13 cellular contexts compared by ENCODE assay signal in the genomic region with DNA sequence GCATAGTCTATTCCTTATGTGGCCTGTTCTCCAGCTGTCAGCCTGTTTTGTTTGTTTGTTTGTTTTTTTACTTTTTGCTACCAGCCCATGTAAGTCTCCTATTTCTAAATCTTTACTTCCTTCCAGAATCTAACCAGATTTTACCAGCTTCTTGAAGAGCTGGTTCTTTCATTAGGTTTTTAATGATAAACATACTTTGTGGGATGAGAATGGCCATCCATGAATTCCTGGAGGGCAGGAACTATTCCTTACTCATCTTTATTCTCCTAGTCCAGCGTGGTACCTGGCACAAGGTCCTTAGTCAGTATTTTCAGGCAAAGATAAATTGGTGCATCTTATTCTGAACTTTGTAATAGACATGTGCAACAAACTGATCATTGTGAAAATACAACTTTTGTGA.
"Had no signal": no experiment of that assay in that cellular context is flagged by ENCODE, and none has a peak within 500 bp of the region (broad histone marks: within the 10 kb centered on the region; RNA-seq: fewer than 3 reads in every experiment).

No MANE protein-coding gene starts in this region.

- H3K4me1 ChIP-seq: colonic mucosa, parathyroid adenoma, suprapubic skin, upper lobe of right lung had no signal

- H3K27ac ChIP-seq: colonic mucosa, hepatocyte, parathyroid adenoma, SK-N-MC, suprapubic skin, upper lobe of right lung had no signal

- H3K4me3 Mint-ChIP-seq: activated CD4-positive, alpha-beta T cell treated with anti-CD3 and anti-CD28 coated beads, Interleukin-2, amount 10 ng/mL, durations not matched to agents 24 days and 14 days; activated naive CD8-positive, alpha-beta T cell treated with anti-CD3 and anti-CD28 coated beads for 36 hours; naive B cell; stimulated activated naive B cell treated with anti-CD40 and anti-IgM and Interleukin-4, amounts not matched to agents 10 μg/mL and 1 μg/mL and 100 μg/mL, for 72 hours; WTC11 had no signal

- H3K9me3 ChIP-seq: colonic mucosa, suprapubic skin, upper lobe of right lung had no signal

- H3K27me3 Mint-ChIP-seq: activated CD4-positive, alpha-beta T cell treated with anti-CD3 and anti-CD28 coated beads, Interleukin-2, amount 10 ng/mL, durations not matched to agents 24 days and 14 days; activated naive CD8-positive, alpha-beta T cell treated with anti-CD3 and anti-CD28 coated beads for 36 hours; naive B cell; stimulated activated naive B cell treated with anti-CD40 and anti-IgM and Interleukin-4, amounts not matched to agents 10 μg/mL and 1 μg/mL and 100 μg/mL, for 72 hours had no signal

- H3K27me3 ChIP-seq: colonic mucosa, hepatocyte, suprapubic skin, upper lobe of right lung had no signal

- H3K4me3 ChIP-seq: colonic mucosa, hepatocyte, SK-N-MC, suprapubic skin, upper lobe of right lung had no signal

- DNase-seq: activated CD4-positive, alpha-beta T cell treated with anti-CD3 and anti-CD28 coated beads, Interleukin-2, amount 10 ng/mL, durations not matched to agents 24 days and 14 days; activated naive CD8-positive, alpha-beta T cell treated with anti-CD3 and anti-CD28 coated beads for 36 hours; aorta; colonic mucosa; midbrain; naive B cell; stimulated activated naive B cell treated with anti-CD40 and anti-IgM and Interleukin-4, amounts not matched to agents 10 μg/mL and 1 μg/mL and 100 μg/mL, for 72 hours; upper lobe of right lung had no signal

- H3K27ac Mint-ChIP-seq: activated CD4-positive, alpha-beta T cell treated with anti-CD3 and anti-CD28 coated beads, Interleukin-2, amount 10 ng/mL, durations not matched to agents 24 days and 14 days; activated naive CD8-positive, alpha-beta T cell treated with anti-CD3 and anti-CD28 coated beads for 36 hours; stimulated activated naive B cell treated with anti-CD40 and anti-IgM and Interleukin-4, amounts not matched to agents 10 μg/mL and 1 μg/mL and 100 μg/mL, for 72 hours; WTC11 had no signal

- ATAC-seq: stimulated activated naive B cell treated with anti-CD40 and anti-IgM and Interleukin-4, amounts not matched to agents 10 μg/mL and 1 μg/mL and 100 μg/mL, for 72 hours; upper lobe of right lung; WTC11 had no signal

- H3K4me1 Mint-ChIP-seq: activated CD4-positive, alpha-beta T cell treated with anti-CD3 and anti-CD28 coated beads, Interleukin-2, amount 10 ng/mL, durations not matched to agents 24 days and 14 days; WTC11 had no signal

- H3K9me3 Mint-ChIP-seq: activated CD4-positive, alpha-beta T cell treated with anti-CD3 and anti-CD28 coated beads, Interleukin-2, amount 10 ng/mL, durations not matched to agents 24 days and 14 days; activated naive CD8-positive, alpha-beta T cell treated with anti-CD3 and anti-CD28 coated beads for 36 hours; naive B cell; stimulated activated naive B cell treated with anti-CD40 and anti-IgM and Interleukin-4, amounts not matched to agents 10 μg/mL and 1 μg/mL and 100 μg/mL, for 72 hours had no signal
